1 cellular context compared by ENCODE assay signal in the genomic region with DNA sequence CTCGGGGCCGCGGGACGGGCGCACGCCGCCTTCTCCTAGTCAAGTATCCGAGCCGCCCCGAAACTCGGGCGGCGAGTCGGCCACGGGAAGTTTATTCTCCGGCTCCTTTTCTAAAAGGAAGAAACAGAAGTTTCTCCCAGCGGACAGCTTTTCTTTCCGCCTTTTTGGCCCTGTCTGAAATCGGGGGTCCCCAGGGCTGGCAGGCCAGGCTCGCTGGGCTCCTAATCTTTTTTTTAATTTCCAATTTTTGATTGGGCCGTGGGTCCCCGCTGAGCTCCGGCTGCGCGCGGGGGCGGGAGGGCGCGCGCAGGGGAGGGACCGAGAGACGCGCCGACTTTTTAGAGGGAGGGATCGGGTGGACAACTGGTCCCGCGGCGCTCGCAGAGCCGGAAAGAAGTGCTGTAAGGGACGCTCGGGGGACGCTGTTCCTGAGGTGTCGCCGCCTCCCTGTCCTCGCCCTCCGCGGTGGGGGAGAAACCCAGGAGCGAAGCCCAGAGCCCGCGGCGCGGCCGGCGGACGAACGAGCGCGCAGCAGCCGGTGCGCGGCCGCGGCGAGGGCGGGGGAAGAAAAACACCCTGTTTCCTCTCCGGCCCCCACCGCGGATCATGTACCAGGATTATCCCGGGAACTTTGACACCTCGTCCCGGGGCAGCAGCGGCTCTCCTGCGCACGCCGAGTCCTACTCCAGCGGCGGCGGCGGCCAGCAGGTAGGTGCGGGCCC.
TF ChIP-seq lines count a peak whose summit lies in the region.

No MANE protein-coding gene starts in this region.

TF ChIP-seq in H1, 55 proteins besides CTCF, POLR2A, EP300 and RAD21:
- 0 out of 4 replicates have a peak, but pooled peaks of 1 of the 2 experiments have one; percentile 77 for TF ChIP-seq SIN3A (conservative IDR thresholded peaks at IDR 0.05 in 1 of 2, IDR thresholded peaks at IDR 0.05 in 1 of 2; ENCODE audit: low read depth in 1 of 2, low read length in 2 of 2)
- TF ChIP-seq, protein P1, sequence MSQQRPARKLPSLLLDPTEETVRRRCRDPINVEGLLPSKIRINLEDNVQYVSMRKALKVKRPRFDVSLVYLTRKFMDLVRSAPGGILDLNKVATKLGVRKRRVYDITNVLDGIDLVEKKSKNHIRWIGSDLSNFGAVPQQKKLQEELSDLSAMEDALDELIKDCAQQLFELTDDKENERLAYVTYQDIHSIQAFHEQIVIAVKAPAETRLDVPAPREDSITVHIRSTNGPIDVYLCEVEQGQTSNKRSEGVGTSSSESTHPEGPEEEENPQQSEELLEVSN (IDR thresholded peaks at IDR 0.05): no peak
- TF ChIP-seq EGR1 (IDR thresholded peaks at IDR 0.05; ENCODE audit: borderline replicate concordance, low read depth, low read length): peak; percentile 57; the same call in 1 of the 2 replicates
- peak; percentile 19; the same call in 1 of the 2 replicates for TF ChIP-seq SUZ12 (IDR thresholded peaks at IDR 0.05; ENCODE audit: low read length)
- TF ChIP-seq KDM4A (IDR thresholded peaks at IDR 0.05; ENCODE audit: low read depth, low read length, severe bottlenecking): peak; percentile 80
